Comparison of ENCODE assay signal across 17 cellular contexts in the genomic region with DNA sequence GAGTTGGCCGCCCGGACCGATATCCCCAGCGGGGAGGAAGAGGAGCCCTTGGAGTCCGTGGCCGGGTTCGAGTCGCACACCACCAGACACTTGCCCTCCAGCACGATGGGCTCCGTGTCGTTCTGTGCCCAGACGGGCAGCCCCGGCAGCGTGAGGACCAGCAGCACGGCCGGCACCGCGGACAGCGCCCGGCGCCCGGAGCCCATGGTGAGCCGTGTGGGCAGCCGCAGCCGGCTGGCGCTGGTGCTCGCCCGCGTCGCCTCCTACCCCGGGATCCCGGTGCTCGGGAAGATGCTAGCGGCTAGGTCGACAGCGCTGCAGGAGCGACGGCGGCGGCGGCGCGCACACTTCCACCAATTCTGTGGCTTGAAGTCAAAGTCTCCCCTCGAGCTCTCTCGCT. TPM values are rescaled to one million over a fixed set of nuclear protein-coding genes. Genes with fewer than 3 reads are reported as not detected.
DNase-seq lines count a peak whose midpoint lies in the region; ATAC-seq and TF ChIP-seq lines count a peak whose summit lies in the region.
"Had no signal": no experiment of that assay in that cellular context is flagged by ENCODE, and none has a peak within 500 bp of the region (broad histone marks: within the 10 kb centered on the region; RNA-seq: fewer than 3 reads in every experiment).

No MANE protein-coding gene starts in this region.

- H3K9me3 ChIP-seq in right lobe of liver, result no peaks in the 10 kb centered on the region
- H3K9me3 ChIP-seq in thyroid gland, result no peaks in the 10 kb centered on the region

- TF ChIP-seq CTCF in right lobe of liver (IDR thresholded peaks at IDR 0.05) (peak in 1 of 4 donors; percentile 7), thyroid gland (IDR thresholded peaks at IDR 0.05) (peak in 1 of 6 experiments; percentile 15)

- DNase-seq in ecto neural progenitor cell (ENCODE audit: low spot score) (peak; percentile 70), right lobe of liver (peak; percentile 62 to 71 (median 70)), thyroid gland (peak; percentile 59 to 77)
- DNase-seq: activated CD8-positive, alpha-beta T cell treated with anti-CD3 and anti-CD28 coated beads for 36 hours; C1 segment of cervical spinal cord; DMS53; kidney; NCI-H1930; NCI-H524 treated with DMSO at 0.1 percent for 48 hours; WERI-Rb-1 had no signal

- no peak for TF ChIP-seq RAD21 in Ishikawa (IDR thresholded peaks at IDR 0.05; ENCODE audit: low read depth)

- WGBS in right lobe of liver (ENCODE audit: insufficient coverage, low coverage, low lambda C conversion rate, missing lambda C conversion rate), result no CpG with 5 or more reads among the region's 45 CpGs
- 0 to 2% methylated on average over 5 to 24 of the region's 45 CpGs for WGBS in thyroid gland, 2 donors

- no peak for TF ChIP-seq POLR2A in right lobe of liver (IDR thresholded peaks at IDR 0.05)
- TF ChIP-seq POLR2A in thyroid gland (IDR thresholded peaks at IDR 0.05), result no peak

- H3K27ac ChIP-seq in right lobe of liver, result no peak overlapping the region
- H3K27ac ChIP-seq in thyroid gland, result no peak overlapping the region
- H3K27ac ChIP-seq: epithelial cell of prostate, Peyer's patch, WERI-Rb-1 had no signal

- intact Hi-C loops in right lobe of liver (cut with DNase I) (no loop called here), thyroid gland (cut with DNase I) (no loop called here)

- no peak for TF ChIP-seq EP300 in Ishikawa (IDR thresholded peaks at IDR 0.05; ENCODE audit: borderline replicate concordance)

- H3K27me3 ChIP-seq in right lobe of liver, result peaks cover 0 to 26% of the 10 kb centered on the region in 2 donors
- peaks cover 18% of the 10 kb centered on the region for H3K27me3 ChIP-seq in thyroid gland

- peak; percentile 75 to 85 (median 76) for ATAC-seq in right lobe of liver
- ATAC-seq in HG03175 (IDR thresholded peaks at IDR 0.05; ENCODE audit: unreplicated experiment), result no peak
- ATAC-seq in GM19463 (IDR thresholded peaks at IDR 0.05; ENCODE audit: unreplicated experiment), result no peak
- ATAC-seq in HG02571 (IDR thresholded peaks at IDR 0.05; ENCODE audit: unreplicated experiment), result no peak
- ATAC-seq: activated CD8-positive, alpha-beta T cell treated with anti-CD3 and anti-CD28 coated beads for 36 hours had no signal

- peaks cover 0 to 42% (median 12%) of the 10 kb centered on the region in 4 donors for H3K4me1 ChIP-seq in right lobe of liver
- H3K4me1 ChIP-seq in thyroid gland, result peaks cover 10 to 23% of the 10 kb centered on the region in 2 donors

- H3K4me3 ChIP-seq in right lobe of liver (no peak overlapping the region), thyroid gland (replicated peaks in 1 of 3) (no peak overlapping the region)
- H3K4me3 ChIP-seq: Peyer's patch had no signal

- H3K36me3 ChIP-seq in right lobe of liver, result no peaks in the 10 kb centered on the region
- H3K36me3 ChIP-seq in thyroid gland, result no peaks in the 10 kb centered on the region
- H3K36me3 ChIP-seq: Peyer's patch, WERI-Rb-1 had no signal

TF ChIP-seq in Ishikawa, 13 proteins besides CTCF, POLR2A, EP300 and RAD21:
- no peak for TF ChIP-seq TAF1 (IDR thresholded peaks at IDR 0.05; ENCODE audit: low read depth)
- TF ChIP-seq, protein P1, sequence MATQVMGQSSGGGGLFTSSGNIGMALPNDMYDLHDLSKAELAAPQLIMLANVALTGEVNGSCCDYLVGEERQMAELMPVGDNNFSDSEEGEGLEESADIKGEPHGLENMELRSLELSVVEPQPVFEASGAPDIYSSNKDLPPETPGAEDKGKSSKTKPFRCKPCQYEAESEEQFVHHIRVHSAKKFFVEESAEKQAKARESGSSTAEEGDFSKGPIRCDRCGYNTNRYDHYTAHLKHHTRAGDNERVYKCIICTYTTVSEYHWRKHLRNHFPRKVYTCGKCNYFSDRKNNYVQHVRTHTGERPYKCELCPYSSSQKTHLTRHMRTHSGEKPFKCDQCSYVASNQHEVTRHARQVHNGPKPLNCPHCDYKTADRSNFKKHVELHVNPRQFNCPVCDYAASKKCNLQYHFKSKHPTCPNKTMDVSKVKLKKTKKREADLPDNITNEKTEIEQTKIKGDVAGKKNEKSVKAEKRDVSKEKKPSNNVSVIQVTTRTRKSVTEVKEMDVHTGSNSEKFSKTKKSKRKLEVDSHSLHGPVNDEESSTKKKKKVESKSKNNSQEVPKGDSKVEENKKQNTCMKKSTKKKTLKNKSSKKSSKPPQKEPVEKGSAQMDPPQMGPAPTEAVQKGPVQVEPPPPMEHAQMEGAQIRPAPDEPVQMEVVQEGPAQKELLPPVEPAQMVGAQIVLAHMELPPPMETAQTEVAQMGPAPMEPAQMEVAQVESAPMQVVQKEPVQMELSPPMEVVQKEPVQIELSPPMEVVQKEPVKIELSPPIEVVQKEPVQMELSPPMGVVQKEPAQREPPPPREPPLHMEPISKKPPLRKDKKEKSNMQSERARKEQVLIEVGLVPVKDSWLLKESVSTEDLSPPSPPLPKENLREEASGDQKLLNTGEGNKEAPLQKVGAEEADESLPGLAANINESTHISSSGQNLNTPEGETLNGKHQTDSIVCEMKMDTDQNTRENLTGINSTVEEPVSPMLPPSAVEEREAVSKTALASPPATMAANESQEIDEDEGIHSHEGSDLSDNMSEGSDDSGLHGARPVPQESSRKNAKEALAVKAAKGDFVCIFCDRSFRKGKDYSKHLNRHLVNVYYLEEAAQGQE (IDR thresholded peaks at IDR 0.05; ENCODE audit: low read depth), result peak; percentile 41

RNA-seq across cellular contexts. Expression of a gene that starts 1.4 kb away (rescaled TPM):
- total RNA-seq in right lobe of liver (under 1 TPM in 2 of 6 experiments, not detected in 4; 0.20 to 0.23 TPM), thyroid gland (under 1 TPM in 1 of 4 donors, not detected in 3; 0.63 TPM)
- total RNA-seq: activated CD8-positive, alpha-beta T cell treated with anti-CD3 and anti-CD28 coated beads for 36 hours; M059J had no signal

Comparison
In these comparisons a context has a peak if more than half of its experiments do, and no peak if none do; other contexts are left out.
1. ATAC-seq: peak in right lobe of liver (4 of 4); none in HG03175 (single experiment), GM19463 (single experiment) and HG02571 (single experiment).
2. Peak in every context shown above with its lines, with median percentiles within 50 percentile points of each other: DNase-seq.